In the genomic region with DNA sequence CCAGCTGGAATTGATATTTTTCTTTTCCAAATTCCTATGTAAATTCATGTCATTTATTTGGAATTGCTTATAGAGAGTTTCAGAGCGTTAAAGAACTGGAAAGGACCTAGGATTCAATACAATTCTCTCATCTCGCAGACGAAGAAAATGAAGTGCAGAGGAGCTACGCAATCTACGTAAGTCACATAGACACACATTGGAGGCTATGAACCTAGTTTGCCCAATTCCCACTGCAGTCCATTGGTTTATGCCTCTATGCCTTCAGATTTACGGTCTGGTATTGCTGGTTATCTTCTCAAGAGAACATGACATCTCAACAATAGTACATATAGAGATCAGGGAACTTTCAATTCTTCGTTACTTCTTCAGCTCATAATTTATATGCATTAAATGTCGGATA, we compare ENCODE assay signal across 8 cellular contexts. TPM values are rescaled to one million over a fixed set of nuclear protein-coding genes. Genes with fewer than 3 reads are reported as not detected.
DNase-seq lines count a peak whose midpoint lies in the region; ATAC-seq and TF ChIP-seq lines count a peak whose summit lies in the region.

No MANE protein-coding gene starts in this region.

- ATAC-seq in naive thymus-derived CD4-positive, alpha-beta T cell = no peak
- no peak for ATAC-seq in GM19324 (IDR thresholded peaks at IDR 0.05; ENCODE audit: low FRiP score, unreplicated experiment)
- no peak for ATAC-seq in GM18909 (IDR thresholded peaks at IDR 0.05; ENCODE audit: poor library complexity, unreplicated experiment)

- peaks cover 43% of the 10 kb centered on the region for H3K4me1 Mint-ChIP-seq in brain
- peaks cover 23 to 48% (median 37%) of the 10 kb centered on the region in 7 donors for H3K4me1 Mint-ChIP-seq in naive thymus-derived CD4-positive, alpha-beta T cell

- no peak for TF ChIP-seq CTCF in right atrium auricular region (IDR thresholded peaks at IDR 0.05)
- TF ChIP-seq CTCF in brain (conservative IDR thresholded peaks at IDR 0.05) = no peak

- intact Hi-C loops in cardiac septum (cut with DNase I) = loop anchor here (2.0 kb wide), 1 partner anchor 112 kb away; a partner anchor contains a TSS
- intact Hi-C loops in naive thymus-derived CD4-positive, alpha-beta T cell (cut with micrococcal nuclease) = loop anchor here (2.0 to 10.0 kb wide), 9 partner anchors 22 to 1330 kb away; a partner anchor contains a TSS

- POLR2A ChIA-PET in naive thymus-derived CD4-positive, alpha-beta T cell (lab: Charles Lee) = interaction anchor here (1.1 to 1.3 kb wide), 2 partner anchors 13 to 23 kb away, joined by 4 to 5 read pairs; no protein-coding TSS in a partner anchor

- H3K27me3 Mint-ChIP-seq in brain = peaks cover 4% of the 10 kb centered on the region
- peaks cover 0 to 29% (median 0%) of the 10 kb centered on the region in 5 donors for H3K27me3 Mint-ChIP-seq in naive thymus-derived CD4-positive, alpha-beta T cell

- H3K4me3 Mint-ChIP-seq in brain = peak overlapping the region; percentile 83 to 98 (median 86)
- H3K4me3 Mint-ChIP-seq in naive thymus-derived CD4-positive, alpha-beta T cell = peak overlapping the region; percentile 87 to 96 (median 92)

- peaks cover 0 to 7% (median 0%) of the 10 kb centered on the region in 5 experiments for H3K9me3 Mint-ChIP-seq in brain
- peaks cover 0 to 2% (median 0%) of the 10 kb centered on the region in 11 donors for H3K9me3 Mint-ChIP-seq in naive thymus-derived CD4-positive, alpha-beta T cell

- H3K36me3 Mint-ChIP-seq in brain = peaks cover 9% of the 10 kb centered on the region
- peaks cover 0 to 5% (median 0%) of the 10 kb centered on the region in 5 donors for H3K36me3 Mint-ChIP-seq in naive thymus-derived CD4-positive, alpha-beta T cell

- WGBS in urinary bladder = 67% methylated on average over 8 of the region's 8 CpGs

- H3K4me1 ChIP-seq in right atrium auricular region (peaks cover 0 to 15% of the 10 kb centered on the region in 2 donors), urinary bladder (ENCODE audit: insufficient read depth) (no peaks in the 10 kb centered on the region)
- H3K4me1 ChIP-seq in naive thymus-derived CD4-positive, alpha-beta T cell (ENCODE audit: control insufficient read depth in 2 of 2, insufficient read depth in 2 of 2, low read length in 2 of 2) = peaks cover 11 to 15% of the 10 kb centered on the region in 2 donors

- no peaks in the 10 kb centered on the region for H3K9me3 ChIP-seq in right atrium auricular region
- H3K9me3 ChIP-seq in naive thymus-derived CD4-positive, alpha-beta T cell (ENCODE audit: control insufficient read depth in 2 of 3, low read length in 3 of 3) = no peaks in the 10 kb centered on the region

- DNase-seq in right atrium auricular region (ENCODE audit: low spot score) (no peak), cardiac septum (ENCODE audit: low spot score) (no peak), cerebellar nuclear complex (lab: John Stamatoyannopoulos, UW) (no peak)
- DNase-seq in naive thymus-derived CD4-positive, alpha-beta T cell = peak in 1 of 9 donors; percentile 5

- H3K4me3 ChIP-seq in right atrium auricular region (peak overlapping the region in 1 of 2 donors; percentile 94), urinary bladder (ENCODE audit: low read depth, low read length) (no peak overlapping the region)
- H3K4me3 ChIP-seq in naive thymus-derived CD4-positive, alpha-beta T cell (ENCODE audit: low read length) = peak overlapping the region; percentile 52

- H3K27ac Mint-ChIP-seq in brain = peak overlapping the region in 4 of 5 experiments; percentile 79 to 94 (median 92)
- peak overlapping the region; percentile 54 to 96 (median 88) for H3K27ac Mint-ChIP-seq in naive thymus-derived CD4-positive, alpha-beta T cell

- H3K27ac ChIP-seq in right atrium auricular region (peak overlapping the region; percentile 90 to 96), urinary bladder (ENCODE audit: low read depth) (peak overlapping the region; percentile 81)
- peak overlapping the region; percentile 75 for H3K27ac ChIP-seq in naive thymus-derived CD4-positive, alpha-beta T cell (ENCODE audit: low read depth, low read length)

- H3K36me3 ChIP-seq in right atrium auricular region = no peaks in the 10 kb centered on the region
- H3K36me3 ChIP-seq in naive thymus-derived CD4-positive, alpha-beta T cell (ENCODE audit: control insufficient read depth in 2 of 3, insufficient read depth in 3 of 3, low read length in 3 of 3) = peaks cover 0 to 7% (median 0%) of the 10 kb centered on the region in 3 experiments
- H3K36me3 ChIP-seq in urinary bladder (ENCODE audit: insufficient read depth) = no peaks in the 10 kb centered on the region

- no peaks in the 10 kb centered on the region for H3K27me3 ChIP-seq in right atrium auricular region
- H3K27me3 ChIP-seq in naive thymus-derived CD4-positive, alpha-beta T cell (ENCODE audit: control insufficient read depth in 2 of 2, insufficient read depth in 2 of 2, low read length in 2 of 2) = no peaks in the 10 kb centered on the region

- CTCF ChIA-PET in naive thymus-derived CD4-positive, alpha-beta T cell (lab: Charles Lee) = interaction anchor here (1.3 kb wide), 1 partner anchor 46 kb away, joined by 3 read pairs; no protein-coding TSS in a partner anchor

RNA-seq across cellular contexts. Expression of a gene that starts 1.0 kb away (rescaled TPM):
- total RNA-seq in right atrium auricular region = 10 to 100 TPM; 12.6 to 14.1 TPM
- total RNA-seq in cardiac septum = 17.2 TPM
- polyA plus RNA-seq in brain (ENCODE audit: insufficient read depth, low read depth, low replicate concordance) = 12.0 TPM
- total RNA-seq in naive thymus-derived CD4-positive, alpha-beta T cell = 10 to 100 TPM; 14.9 to 27.7 (median 19.6) TPM
- polyA plus RNA-seq in naive thymus-derived CD4-positive, alpha-beta T cell = 10 to 100 TPM; 20.8 to 35.5 TPM
- 51.1 TPM for total RNA-seq in urinary bladder
- 9.5 TPM for polyA plus RNA-seq in urinary bladder
